ENCODE assay signal across 12 cellular contexts in the genomic region with DNA sequence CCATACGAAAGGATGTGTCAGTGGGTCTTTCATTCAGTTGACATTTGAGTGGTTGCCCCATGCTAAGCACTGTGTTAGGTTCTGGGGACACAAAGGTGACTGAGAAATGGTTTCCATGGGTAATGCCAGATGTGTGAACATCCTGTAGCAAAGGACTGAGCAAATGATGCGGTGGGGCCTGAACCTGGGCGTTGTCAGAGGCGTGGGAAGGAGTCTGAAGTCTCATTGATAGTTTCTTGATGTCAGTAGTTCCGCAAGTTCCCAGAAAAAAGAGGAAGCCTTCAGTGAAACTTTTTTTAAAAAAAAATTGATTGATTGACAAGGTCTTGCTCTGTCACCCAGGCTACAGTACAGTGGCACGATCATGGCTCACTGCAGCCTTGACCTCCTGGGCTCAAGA. TPM values are rescaled to one million over a fixed set of nuclear protein-coding genes. Genes with fewer than 3 reads are reported as not detected.
DNase-seq lines count a peak whose midpoint lies in the region; ATAC-seq, FAIRE-seq and TF ChIP-seq lines count a peak whose summit lies in the region.
"Had no signal": no experiment of that assay in that cellular context is flagged by ENCODE, and none has a peak within 500 bp of the region (broad histone marks: within the 10 kb centered on the region; RNA-seq: fewer than 3 reads in every experiment).

No MANE protein-coding gene starts in this region.

- H2AK5ac ChIP-seq in neuronal stem cell (ENCODE audit: low read depth, low read length), result no peak overlapping the region

- H3K4me2 ChIP-seq in astrocyte (ENCODE audit: low read length) (no peak overlapping the region), neuronal stem cell (ENCODE audit: insufficient read depth, low read length, poor library complexity, severe bottlenecking) (no peak overlapping the region)

- H3K27ac ChIP-seq in astrocyte (ENCODE audit: low read depth, low read length), result peak overlapping the region; percentile 21
- H3K27ac ChIP-seq in neuronal stem cell (replicated peaks; ENCODE audit: low read length), result no peak overlapping the region
- H3K27ac ChIP-seq in WERI-Rb-1, result no peak overlapping the region

- H2BK5ac ChIP-seq in neuronal stem cell (ENCODE audit: low read length), result no peak overlapping the region

- no peak overlapping the region for H2BK120ac ChIP-seq in neuronal stem cell (ENCODE audit: low read depth, low read length)

- no peak overlapping the region for H4K8ac ChIP-seq in neuronal stem cell (ENCODE audit: low read depth, low read length)

- peak overlapping the region; percentile 5 for H3K4me3 Mint-ChIP-seq in astrocyte (ENCODE audit: unreplicated experiment)

- H3K9ac ChIP-seq in astrocyte (ENCODE audit: low read length) (no peak overlapping the region), neuronal stem cell (ENCODE audit: low read depth, low read length, poor library complexity) (no peak overlapping the region)

- FAIRE-seq in astrocyte (lab: Jason Lieb, UNC), result no peak

- H2AFZ ChIP-seq in astrocyte (ENCODE audit: low read depth, low read length) (no peak overlapping the region), neuronal stem cell (ENCODE audit: low read length) (no peak overlapping the region)

- H3K14ac ChIP-seq in neuronal stem cell (ENCODE audit: low read length), result no peak overlapping the region

- no peaks in the 10 kb centered on the region for H3K27me3 ChIP-seq in astrocyte (ENCODE audit: insufficient read depth, low read length)
- no peaks in the 10 kb centered on the region for H3K27me3 ChIP-seq in neuronal stem cell (ENCODE audit: control insufficient read depth in 3 of 3, insufficient read depth in 3 of 3, low read depth in 1 of 3, low read length in 3 of 3)
- H3K27me3 ChIP-seq in WERI-Rb-1 (ENCODE audit: insufficient read depth, low read depth, severe bottlenecking), result no peaks in the 10 kb centered on the region

- no peak overlapping the region for H3K18ac ChIP-seq in neuronal stem cell (ENCODE audit: low read length)

- no peak overlapping the region for H4K91ac ChIP-seq in neuronal stem cell (ENCODE audit: low read depth, low read length, poor library complexity)

- no peaks in the 10 kb centered on the region for H3K27me3 Mint-ChIP-seq in astrocyte (ENCODE audit: low read depth, unreplicated experiment)
- H3K27me3 Mint-ChIP-seq: naive thymus-derived CD8-positive, alpha-beta T cell had no signal

- H3K4me1 ChIP-seq in astrocyte (ENCODE audit: insufficient read depth, low read length), result peaks cover 76% of the 10 kb centered on the region
- peaks cover 17 to 19% of the 10 kb centered on the region in 2 donors for H3K4me1 ChIP-seq in neuronal stem cell (ENCODE audit: control insufficient read depth in 2 of 2, insufficient read depth in 1 of 2, low read depth in 1 of 2, low read length in 2 of 2)

- H3K4me3 ChIP-seq in astrocyte (ENCODE audit: insufficient read depth, low read depth, low read length), result no peak overlapping the region
- H3K4me3 ChIP-seq in neuronal stem cell (ENCODE audit: low read length in 2 of 2), result no peak overlapping the region
- H3K4me3 ChIP-seq in WERI-Rb-1 (ENCODE audit: low read depth, low read length), result no peak overlapping the region

- H2BK12ac ChIP-seq in neuronal stem cell (ENCODE audit: low read length), result no peak overlapping the region

- no peak overlapping the region for H3K23ac ChIP-seq in neuronal stem cell (ENCODE audit: low read depth, low read length, poor library complexity)

- H3K36me3 ChIP-seq in astrocyte (ENCODE audit: insufficient read depth, low read length), result no peaks in the 10 kb centered on the region
- H3K36me3 ChIP-seq in neuronal stem cell (replicated peaks in 1 of 2; ENCODE audit: control insufficient read depth in 2 of 2, insufficient read depth in 2 of 2, low read length in 2 of 2), result no peaks in the 10 kb centered on the region
- no peaks in the 10 kb centered on the region for H3K36me3 ChIP-seq in WERI-Rb-1

- H3K79me1 ChIP-seq in neuronal stem cell (ENCODE audit: low read depth, low read length), result peaks cover 2% of the 10 kb centered on the region

- DNase-seq in CD1c-positive myeloid dendritic cell (ENCODE audit: extremely low spot score) (peak; percentile 96), astrocyte (ENCODE audit: low read depth) (no peak), NCI-H187 treated with DMSO at 0.1 percent for 48 hours (lab: John Stamatoyannopoulos, UW) (no peak), H4 (ENCODE audit: low spot score) (no peak), neuronal stem cell (ENCODE audit: low spot score) (no peak), WERI-Rb-1 (no peak)
- DNase-seq: amygdala; Caco-2; naive thymus-derived CD8-positive, alpha-beta T cell; NCI-H1930 had no signal

- peak overlapping the region; percentile 98 for H3K27ac Mint-ChIP-seq in astrocyte (ENCODE audit: unreplicated experiment)

- peaks cover 78% of the 10 kb centered on the region for H3K4me1 Mint-ChIP-seq in astrocyte (ENCODE audit: low read depth, unreplicated experiment)

- WGBS in neuronal stem cell (ENCODE audit: extremely low coverage in 2 of 2, insufficient read length in 2 of 2, insufficient replicate concordance in 1 of 2), 2 donors, result no CpG with 5 or more reads among the region's 6 CpGs

- ATAC-seq in GM19468 (IDR thresholded peaks at IDR 0.05; ENCODE audit: extremely low read depth, unreplicated experiment) (peak; percentile 53), HG03457 (IDR thresholded peaks at IDR 0.05; ENCODE audit: unreplicated experiment) (peak; percentile 50)
- ATAC-seq: naive thymus-derived CD8-positive, alpha-beta T cell had no signal

- no peak overlapping the region for H3K4ac ChIP-seq in neuronal stem cell (ENCODE audit: low read length)

- H2BK15ac ChIP-seq in neuronal stem cell (ENCODE audit: low read length), result no peak overlapping the region

- H3K79me2 ChIP-seq in astrocyte (ENCODE audit: insufficient read depth, low read length), result peaks cover 64% of the 10 kb centered on the region

- peaks cover 5% of the 10 kb centered on the region for H3K36me3 Mint-ChIP-seq in astrocyte (ENCODE audit: low read depth, unreplicated experiment)
- H3K36me3 Mint-ChIP-seq: naive thymus-derived CD8-positive, alpha-beta T cell had no signal

- no peaks in the 10 kb centered on the region for H3K9me3 Mint-ChIP-seq in astrocyte (ENCODE audit: unreplicated experiment)
- H3K9me3 Mint-ChIP-seq: naive thymus-derived CD8-positive, alpha-beta T cell had no signal

- no peaks in the 10 kb centered on the region for H4K20me1 ChIP-seq in astrocyte (ENCODE audit: insufficient read depth, low read length)

- H3K9me3 ChIP-seq in astrocyte (ENCODE audit: insufficient read depth, low read depth, low read length) (no peaks in the 10 kb centered on the region), neuronal stem cell (replicated peaks in 1 of 2; ENCODE audit: control insufficient read depth in 2 of 2, insufficient read depth in 1 of 2, low read depth in 1 of 2, low read length in 2 of 2) (no peaks in the 10 kb centered on the region), WERI-Rb-1 (ENCODE audit: severe bottlenecking) (no peaks in the 10 kb centered on the region)
- H3K9me3 ChIP-seq: Caco-2 had no signal

- TF ChIP-seq CTCF in astrocyte (IDR thresholded peaks at IDR 0.05; ENCODE audit: insufficient read depth, low read depth, low read length) (no peak), WERI-Rb-1 (IDR thresholded peaks at IDR 0.05; ENCODE audit: low read depth, low read length) (no peak)

RNA-seq across cellular contexts. Expression of gene LIMS1, which starts 56.9 kb away (rescaled TPM):
- total RNA-seq in astrocyte, result 202 and 205 TPM in 2 replicates
- total RNA-seq in H4 (2014; rRNA removed; shearing (Covaris generic)), result 31.6 and 50.6 TPM in 2 replicates
- 23.9 TPM for polyA plus RNA-seq in neuronal stem cell (2013, experiment 1 of 2)
- polyA plus RNA-seq in neuronal stem cell (2013, experiment 2 of 2), result 26.4 TPM
